In genomic region chr1:229379901-229380300, GRCh38 we compare ENCODE assay signal across 23 cellular contexts. TPM values are rescaled to one million over a fixed set of nuclear protein-coding genes. Genes with fewer than 3 reads are reported as not detected.
DNase-seq lines count a peak whose midpoint lies in the region; ATAC-seq and TF ChIP-seq lines count a peak whose summit lies in the region.
"Had no signal": no experiment of that assay in that cellular context is flagged by ENCODE, and none has a peak within 500 bp of the region (broad histone marks: within the 10 kb centered on the region; RNA-seq: fewer than 3 reads in every experiment).

No MANE protein-coding gene starts in this region.

- H4K20me1 ChIP-seq in osteoblast (ENCODE audit: insufficient read depth, low read length), result no peaks in the 10 kb centered on the region

- H3K79me2 ChIP-seq in osteoblast (ENCODE audit: insufficient read depth, low read length), result no peaks in the 10 kb centered on the region

- no peaks in the 10 kb centered on the region for H3K27me3 ChIP-seq in osteoblast (ENCODE audit: insufficient read depth, low read length)
- H3K27me3 ChIP-seq: ascending aorta, SJCRH30 had no signal

- H3K9me3 ChIP-seq in osteoblast (ENCODE audit: low read depth, low read length), result no peaks in the 10 kb centered on the region
- H3K9me3 ChIP-seq: ascending aorta, neutrophil, SJCRH30 had no signal

- H3K4me2 ChIP-seq in osteoblast (ENCODE audit: insufficient read depth, low read length), result no peak overlapping the region
- H3K4me2 ChIP-seq: smooth muscle cell had no signal

- H3K4me1 ChIP-seq in osteoblast (ENCODE audit: insufficient read depth, low read length), result no peaks in the 10 kb centered on the region
- H3K4me1 ChIP-seq: ascending aorta, SJCRH30 had no signal

- H3K27ac ChIP-seq in osteoblast (ENCODE audit: low read depth, low read length), result no peak overlapping the region
- H3K27ac ChIP-seq: ascending aorta, neutrophil, SJCRH30 had no signal

- H3K36me3 ChIP-seq in osteoblast (ENCODE audit: insufficient read depth, low read length), result no peaks in the 10 kb centered on the region
- H3K36me3 ChIP-seq: ascending aorta, neutrophil, SJCRH30 had no signal

- DNase-seq in NCI-H1092 treated with DMSO at 0.1 percent for 48 hours (lab: John Stamatoyannopoulos, UW) (peak; percentile 79), NCI-H1092 (lab: John Stamatoyannopoulos, UW) (no peak), NCI-H2029 treated with DMSO at 0.1 percent for 48 hours (lab: John Stamatoyannopoulos, UW) (peak; percentile 3), cerebellar cortex (ENCODE audit: low spot score) (peak; percentile 22), osteoblast (ENCODE audit: insufficient read length, low spot score, missing footprints) (peak; percentile 62), cerebellar nuclear complex (lab: John Stamatoyannopoulos, UW) (no peak), omental fat pad (ENCODE audit: low spot score) (no peak)
- DNase-seq: activated CD4-positive, alpha-beta T cell treated with anti-CD3 and anti-CD28 coated beads, Interleukin-2, amount 50 U/mL, for 1 hour; caudate nucleus; CD8-positive, alpha-beta memory T cell; DMS79; NCI-H1930; NK-92 treated with Interleukin-12 subunit alpha and Interleukin-12 subunit beta, amount 100 ng/mL, for 24 hours; SJCRH30; stimulated activated CD4-positive, alpha-beta T cell treated with anti-CD3 and anti-CD28 coated beads, Interleukin-2, amount 100 ng/mL, for 48 hours; substantia nigra had no signal

- no peak for ATAC-seq in HG02840 (IDR thresholded peaks at IDR 0.05; ENCODE audit: low FRiP score, unreplicated experiment)
- ATAC-seq in omental fat pad (ENCODE audit: low FRiP score), result no peak
- ATAC-seq: stimulated activated effector memory CD8-positive, alpha-beta T cell treated with anti-CD3 and anti-CD28 coated beads, Interleukin-12 subunit alpha, Interleukin-12 subunit beta, amount 100 ng/mL, for 72 hours had no signal

- no peak overlapping the region for H3K4me3 ChIP-seq in osteoblast (ENCODE audit: insufficient read depth, low read length)
- H3K4me3 ChIP-seq: ascending aorta, SJCRH30, smooth muscle cell had no signal

- TF ChIP-seq CTCF in osteoblast (IDR thresholded peaks at IDR 0.05; ENCODE audit: extremely low read depth, low read depth, low read length) (no peak), omental fat pad (IDR thresholded peaks at IDR 0.05) (no peak)

- H2AFZ ChIP-seq in osteoblast (ENCODE audit: low read length), result peak overlapping the region; percentile 47

RNA-seq across cellular contexts. Expression of gene CCSAP, which starts 37.1 kb away (rescaled TPM):
- total RNA-seq in osteoblast (9.1 and 9.4 TPM in 2 replicates), omental fat pad (1 to 10 TPM; 2.5 to 6.0 (median 4.4) TPM)

RNA-seq across cellular contexts. Expression of gene ACTA1, which starts 54.0 kb away (rescaled TPM):
- total RNA-seq in osteoblast (not detected in 2 replicates), omental fat pad (under 1 TPM in 1 of 4 donors, not detected in 3; 0.56 TPM)
- total RNA-seq: ascending aorta; B cell; CD8-positive, alpha-beta memory T cell; lung microvascular endothelial cell had no signal

Comparison
In these comparisons a context has a peak if more than half of its experiments do, and no peak if none do; other contexts are left out.
1. DNase-seq: peak in NCI-H1092 treated with DMSO at 0.1 percent for 48 hours (single experiment), NCI-H2029 treated with DMSO at 0.1 percent for 48 hours (single experiment), cerebellar cortex (single experiment) and osteoblast (single experiment); none in NCI-H1092 (single experiment), cerebellar nuclear complex (0 of 2) and omental fat pad (single experiment).